ENCODE assay signal across 1 cellular context in genomic region chr1:174114788-174115448, GRCh38.
A peak's percentile ranks its signal among the peaks of the same experiment; 100 is the strongest.
TF ChIP-seq lines count a peak whose summit lies in the region.

No MANE protein-coding gene starts in this region.

TF ChIP-seq in GM12878, 131 proteins besides CTCF, POLR2A, EP300 and RAD21:
- TF ChIP-seq FOXM1 (IDR thresholded peaks at IDR 0.05; ENCODE audit: low read depth, low read length), result peak; percentile 18; the same call in 1 of the 2 replicates
- no peak for TF ChIP-seq MYC (IDR thresholded peaks at IDR 0.05; ENCODE audit: insufficient read depth, insufficient read length, insufficient replicate concordance, low read length, severe bottlenecking)
TF ChIP-seq in GM12878: peak in this region for 1.
